13 cellular contexts compared by ENCODE assay signal in genomic region chr19:628168-628567, GRCh38. TPM values are rescaled to one million over a fixed set of nuclear protein-coding genes. Genes with fewer than 3 reads are reported as not detected.
DNase-seq lines count a peak whose midpoint lies in the region; ATAC-seq and TF ChIP-seq lines count a peak whose summit lies in the region.
"Had no signal": no experiment of that assay in that cellular context is flagged by ENCODE, and none has a peak within 500 bp of the region (broad histone marks: within the 10 kb centered on the region; RNA-seq: fewer than 3 reads in every experiment).

No MANE protein-coding gene starts in this region.

- H3K79me2 ChIP-seq in hepatocyte, result peaks cover 34% of the 10 kb centered on the region

- ATAC-seq in GM18502 (IDR thresholded peaks at IDR 0.05; ENCODE audit: poor library complexity, unreplicated experiment) (no peak), HG02870 (IDR thresholded peaks at IDR 0.05; ENCODE audit: unreplicated experiment) (no peak)

- peaks cover 8% of the 10 kb centered on the region for H3K4me1 ChIP-seq in BE2C
- peaks cover 6% of the 10 kb centered on the region for H3K4me1 ChIP-seq in hepatocyte (ENCODE audit: insufficient read depth)

- no peak for DNase-seq in BE2C
- peak; percentile 45 for DNase-seq in WERI-Rb-1
- no peak for DNase-seq in hepatocyte (ENCODE audit: low spot score)
- DNase-seq in NCI-H1436 treated with DMSO at 0.1 percent for 48 hours (lab: John Stamatoyannopoulos, UW), result no peak
- DNase-seq in SHP77 treated with DMSO at 0.1 percent for 48 hours (lab: John Stamatoyannopoulos, UW), result no peak
- DNase-seq: DMS 273 treated with DMSO at 0.1 percent for 48 hours; effector CD8-positive, alpha-beta T cell; NCI-H524 treated with DMSO at 0.1 percent for 48 hours had no signal

- H3K27me3 ChIP-seq in BE2C, result no peaks in the 10 kb centered on the region
- H3K27me3 ChIP-seq in WERI-Rb-1 (ENCODE audit: insufficient read depth, low read depth, severe bottlenecking), result no peaks in the 10 kb centered on the region
- H3K27me3 ChIP-seq in hepatocyte, result no peaks in the 10 kb centered on the region

- peak; percentile 53 for TF ChIP-seq CTCF in BE2C (IDR thresholded peaks at IDR 0.05; ENCODE audit: low read depth, low read length)
- TF ChIP-seq CTCF in GM12872 (IDR thresholded peaks at IDR 0.05; ENCODE audit: insufficient read depth, low read depth, low read length), result peak; percentile 37; the same call in 2 of the 3 replicates
- TF ChIP-seq CTCF in WERI-Rb-1 (IDR thresholded peaks at IDR 0.05; ENCODE audit: low read depth, low read length), result peak; percentile 82
- TF ChIP-seq CTCF in hepatocyte (IDR thresholded peaks at IDR 0.05; ENCODE audit: poor library complexity), result peak; percentile 26

- WGBS in hepatocyte (ENCODE audit: low lambda C conversion rate, missing lambda C conversion rate), result 83% methylated on average over 19 of the region's 19 CpGs

- H3K36me3 ChIP-seq in BE2C, result peaks cover 56% of the 10 kb centered on the region
- H3K36me3 ChIP-seq in WERI-Rb-1, result peaks cover 52% of the 10 kb centered on the region
- no peaks in the 10 kb centered on the region for H3K36me3 ChIP-seq in hepatocyte (replicated peaks; ENCODE audit: insufficient read depth, low read depth)

- no peaks in the 10 kb centered on the region for H3K9me2 ChIP-seq in hepatocyte (replicated peaks; ENCODE audit: insufficient read depth)

- no peak overlapping the region for H3K4me2 ChIP-seq in hepatocyte

- H3K27ac ChIP-seq in WERI-Rb-1 (no peak overlapping the region), hepatocyte (no peak overlapping the region)
- H3K27ac ChIP-seq: skin epidermis had no signal

- H2AFZ ChIP-seq in hepatocyte, result no peak overlapping the region

- H3K4me3 ChIP-seq in BE2C (ENCODE audit: low read depth, low read length) (no peak overlapping the region), WERI-Rb-1 (ENCODE audit: low read depth, low read length) (no peak overlapping the region), hepatocyte (no peak overlapping the region)
- H3K4me3 ChIP-seq: skin epidermis had no signal

- H3K9me3 ChIP-seq in BE2C (no peaks in the 10 kb centered on the region), WERI-Rb-1 (ENCODE audit: severe bottlenecking) (no peaks in the 10 kb centered on the region), hepatocyte (ENCODE audit: low read depth) (no peaks in the 10 kb centered on the region)

- H4K20me1 ChIP-seq in hepatocyte (ENCODE audit: insufficient read depth, poor library complexity, severe bottlenecking), result no peaks in the 10 kb centered on the region

RNA-seq across cellular contexts. Expression of gene POLRMT, which starts 5.2 kb away (rescaled TPM):
- polyA plus RNA-seq in BE2C (2012; ENCODE audit: insufficient read depth, insufficient read length, low read depth), result 246 TPM
- total RNA-seq in hepatocyte, result 38.7 and 41.9 TPM in 2 replicates
- polyA plus RNA-seq in hepatocyte, result 59.5 and 60.7 TPM in 2 replicates

RNA-seq across cellular contexts. Expression of gene FGF22, which starts 11.5 kb away (rescaled TPM):
- polyA plus RNA-seq in BE2C (2012; ENCODE audit: insufficient read depth, insufficient read length, low read depth), result 3.8 TPM
- total RNA-seq in hepatocyte, result 0.20 TPM in 1 of 2 replicates, not detected in the other
- polyA plus RNA-seq in hepatocyte, result 0.18 and 0.70 TPM in 2 replicates

RNA-seq across cellular contexts. Expression of gene RNF126, which starts 34.8 kb away (rescaled TPM):
- polyA plus RNA-seq in BE2C (2012; ENCODE audit: insufficient read depth, insufficient read length, low read depth), result 208 TPM
- total RNA-seq in hepatocyte, result 42.7 and 43.9 TPM in 2 replicates
- polyA plus RNA-seq in hepatocyte, result 84.7 and 89.6 TPM in 2 replicates

RNA-seq across cellular contexts. Expression of gene HCN2, which starts 38.5 kb away (rescaled TPM):
- 15.2 TPM for polyA plus RNA-seq in BE2C (2012; ENCODE audit: insufficient read depth, insufficient read length, low read depth)
- total RNA-seq in hepatocyte, result 0.30 and 0.44 TPM in 2 replicates
- 0.16 and 0.21 TPM in 2 replicates for polyA plus RNA-seq in hepatocyte
- total RNA-seq: ureter had no signal

RNA-seq across cellular contexts. Expression of gene FSTL3, which starts 48.0 kb away (rescaled TPM):
- 5.4 TPM for polyA plus RNA-seq in BE2C (2012; ENCODE audit: insufficient read depth, insufficient read length, low read depth)
- total RNA-seq in hepatocyte, result 106 and 131 TPM in 2 replicates
- 171 and 209 TPM in 2 replicates for polyA plus RNA-seq in hepatocyte

Comparison
In these comparisons a context has a peak if more than half of its experiments do, and no peak if none do; other contexts are left out.
1. CTCF ChIP-seq: peak in every context shown above with its lines; median percentile 82 in WERI-Rb-1; 53 in BE2C; 37 in GM12872; 26 in hepatocyte.